Comparison of ENCODE assay signal across 2 cellular contexts in the genomic region with DNA sequence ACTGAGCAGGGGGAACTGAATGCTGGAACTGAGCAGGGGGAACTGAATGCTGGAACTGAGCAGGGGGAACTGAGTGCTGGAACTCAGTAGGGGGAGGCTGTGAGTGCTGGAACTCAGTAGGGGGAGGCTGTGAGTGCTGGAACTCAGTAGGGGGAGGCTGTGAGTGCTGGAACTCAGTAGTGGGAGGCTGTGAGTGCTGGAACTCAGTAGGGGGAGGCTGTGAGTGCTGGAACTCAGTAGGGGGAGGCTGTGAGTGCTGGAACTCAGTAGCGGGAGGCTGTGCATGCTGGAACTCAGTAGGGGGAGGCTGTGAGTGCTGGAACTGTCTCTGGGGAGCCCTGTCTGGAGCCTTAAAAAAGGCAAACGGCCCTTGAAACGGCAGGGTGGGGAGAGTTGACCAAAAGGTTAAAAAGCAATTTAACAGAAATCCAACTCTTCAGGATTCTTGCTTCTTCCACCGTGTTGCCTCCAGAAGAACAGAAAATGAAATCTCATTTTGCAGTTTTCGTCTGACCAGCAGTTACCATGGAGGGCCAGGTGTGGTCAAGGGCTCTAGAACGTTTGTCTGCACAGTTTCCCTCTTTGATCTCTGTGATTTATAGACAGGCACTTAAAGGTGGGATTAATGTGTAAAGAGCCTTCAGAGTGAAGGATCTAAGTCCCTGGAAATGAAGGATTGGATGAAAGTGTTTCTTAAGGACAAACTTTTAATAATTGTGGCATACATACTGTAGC.
TF ChIP-seq lines count a peak whose summit lies in the region.

No MANE protein-coding gene starts in this region.

TF ChIP-seq in HepG2, 621 proteins besides CTCF, POLR2A, EP300 and RAD21:
- TF ChIP-seq ZSCAN21 (CRISPR knock-in tag; IDR thresholded peaks at IDR 0.05; ENCODE audit: borderline replicate concordance) (peak; percentile 100), ZNF343 (CRISPR knock-in tag; IDR thresholded peaks at IDR 0.05) (no peak), ZNF891 (CRISPR knock-in tag; IDR thresholded peaks at IDR 0.05) (no peak), ZNF234 (CRISPR knock-in tag; conservative IDR thresholded peaks at IDR 0.05) (no peak)

TF ChIP-seq in GM12891, 5 proteins besides CTCF, POLR2A, EP300 and RAD21:
- no peak for TF ChIP-seq PAX5 (IDR thresholded peaks at IDR 0.05; ENCODE audit: insufficient read depth, low read length, severe bottlenecking)
- TF ChIP-seq POU2F2 (IDR thresholded peaks at IDR 0.05; ENCODE audit: low read depth, low read length), result no peak
- no peak for TF ChIP-seq SPI1 (IDR thresholded peaks at IDR 0.05; ENCODE audit: low read depth, low read length)
- no peak for TF ChIP-seq TAF1 (IDR thresholded peaks at IDR 0.05; ENCODE audit: low read depth, low read length)
- TF ChIP-seq POLR2AphosphoS5 (IDR thresholded peaks at IDR 0.05; ENCODE audit: low read depth, low read length), result no peak
